19 cellular contexts compared by ENCODE assay signal in genomic region chr10:132043861-132044695, GRCh38. TPM values are rescaled to one million over a fixed set of nuclear protein-coding genes. Genes with fewer than 3 reads are reported as not detected.
DNase-seq lines count a peak whose midpoint lies in the region; ATAC-seq and TF ChIP-seq lines count a peak whose summit lies in the region.
"Had no signal": no experiment of that assay in that cellular context is flagged by ENCODE, and none has a peak within 500 bp of the region (broad histone marks: within the 10 kb centered on the region; RNA-seq: fewer than 3 reads in every experiment).

No MANE protein-coding gene starts in this region.

- no peak overlapping the region for H2AFZ ChIP-seq in GM23338

- no peak overlapping the region for H3K4me3 Mint-ChIP-seq in GM23338
- H3K4me3 Mint-ChIP-seq in endodermal cell, result no peak overlapping the region
- H3K4me3 Mint-ChIP-seq: B cell; CD14-positive monocyte; CD8-positive, alpha-beta T cell; HFFc6; IgD-negative memory B cell had no signal

- H3K27ac ChIP-seq in BLaER1, result no peak overlapping the region
- H3K27ac ChIP-seq in GM23338 (ENCODE audit: low read depth), result no peak overlapping the region
- no peak overlapping the region for H3K27ac ChIP-seq in endodermal cell (ENCODE audit: low read depth, low read length)
- H3K27ac ChIP-seq: HL-60 had no signal

- H3K27me3 ChIP-seq in BLaER1 (peaks cover 14% of the 10 kb centered on the region), GM23338 (ENCODE audit: insufficient read depth) (no peaks in the 10 kb centered on the region), endodermal cell (ENCODE audit: control insufficient read depth, insufficient read depth, low read length, poor library complexity, severe bottlenecking) (no peaks in the 10 kb centered on the region)

- no peak overlapping the region for H3K27ac Mint-ChIP-seq in GM23338
- H3K27ac Mint-ChIP-seq in endodermal cell, result no peak overlapping the region
- H3K27ac Mint-ChIP-seq: B cell; CD14-positive monocyte; CD8-positive, alpha-beta T cell; HFFc6 had no signal

- H3K9me2 ChIP-seq in GM23338 (ENCODE audit: insufficient read depth), result no peaks in the 10 kb centered on the region

- H3K4me2 ChIP-seq in BLaER1 (peak overlapping the region; percentile 78), GM23338 (peak overlapping the region; percentile 53; the same call in 1 of the 2 replicates)

- TF ChIP-seq CTCF in GM23338 (conservative IDR thresholded peaks at IDR 0.05; ENCODE audit: low read depth in 2 of 2) (no peak), endodermal cell (conservative IDR thresholded peaks at IDR 0.05) (no peak), omental fat pad (IDR thresholded peaks at IDR 0.05) (no peak)

- H3K27me3 Mint-ChIP-seq in GM23338 (ENCODE audit: insufficient read depth, low read depth, poor library complexity) (peaks cover 14% of the 10 kb centered on the region), endodermal cell (ENCODE audit: insufficient read depth) (peaks cover 16% of the 10 kb centered on the region)

- DNase-seq in GM23338 (ENCODE audit: low spot score) (no peak), NCI-H69 (lab: John Stamatoyannopoulos, UW) (peak; percentile 15), endodermal cell (peak; percentile 33), omental fat pad (ENCODE audit: low spot score) (no peak)
- DNase-seq: CD8-positive, alpha-beta T cell; COR-L47; DMS153; DMS79 treated with DMSO at 0.1 percent for 48 hours; EL; GOT3; HCEC 1CT; HFFc6 had no signal

- no peaks in the 10 kb centered on the region for H3K79me2 ChIP-seq in GM23338 (replicated peaks; ENCODE audit: insufficient read depth)

- H3F3A ChIP-seq in GM23338 (replicated peaks; ENCODE audit: low read depth), result 0 out of 2 replicates have a peak, but pooled peaks cover 4% of the 10 kb centered on the region

- peaks cover 37% of the 10 kb centered on the region for H3K4me1 Mint-ChIP-seq in GM23338
- H3K4me1 Mint-ChIP-seq in endodermal cell, result peaks cover 7% of the 10 kb centered on the region
- H3K4me1 Mint-ChIP-seq: B cell, CD14-positive monocyte, IgD-negative memory B cell had no signal

- H3K9me3 ChIP-seq in BLaER1 (no peaks in the 10 kb centered on the region), endodermal cell (ENCODE audit: control insufficient read depth, low read length) (no peaks in the 10 kb centered on the region)

- ATAC-seq in GM23338 (peak; percentile 58), HG03354 (IDR thresholded peaks at IDR 0.05; ENCODE audit: poor library complexity, severe bottlenecking, unreplicated experiment) (no peak), GM18519 (IDR thresholded peaks at IDR 0.05; ENCODE audit: low FRiP score, unreplicated experiment) (no peak), omental fat pad (ENCODE audit: low FRiP score) (no peak)
- ATAC-seq: CD8-positive, alpha-beta T cell had no signal

- H3K9ac ChIP-seq in BLaER1, result no peak overlapping the region; the same call in 1 of the 2 replicates
- H3K9ac ChIP-seq in endodermal cell (ENCODE audit: extremely low read depth, low read length, poor library complexity, severe bottlenecking), result no peak overlapping the region

- no peaks in the 10 kb centered on the region for H3K36me3 Mint-ChIP-seq in GM23338 (ENCODE audit: low read depth)
- H3K36me3 Mint-ChIP-seq in endodermal cell (ENCODE audit: low read depth), result no peaks in the 10 kb centered on the region
- H3K36me3 Mint-ChIP-seq: CD14-positive monocyte; CD8-positive, alpha-beta T cell; IgD-negative memory B cell had no signal

- 74% methylated on average over 13 to 22 of the region's 22 CpGs for WGBS in endodermal cell (ENCODE audit: insufficient coverage in 1 of 2, insufficient read length in 1 of 2), 2 experiments

- H4K20me1 ChIP-seq in BLaER1 (peaks cover 7% of the 10 kb centered on the region; the same call in 1 of the 2 replicates), GM23338 (replicated peaks; ENCODE audit: insufficient read depth) (no peaks in the 10 kb centered on the region)

- H3K4me3 ChIP-seq in BLaER1, result no peak overlapping the region
- no peak overlapping the region for H3K4me3 ChIP-seq in GM23338
- no peak overlapping the region for H3K4me3 ChIP-seq in endodermal cell (ENCODE audit: low read length)

- H3K9me3 Mint-ChIP-seq in GM23338 (no peaks in the 10 kb centered on the region; the same call in 2 of the 3 replicates), endodermal cell (no peaks in the 10 kb centered on the region)
- H3K9me3 Mint-ChIP-seq: CD8-positive, alpha-beta T cell; HFFc6; IgD-negative memory B cell had no signal

- H3K4me1 ChIP-seq in BLaER1 (peaks cover 37% of the 10 kb centered on the region), GM23338 (ENCODE audit: insufficient read depth) (peaks cover 11% of the 10 kb centered on the region; the same call in 1 of the 2 replicates), endodermal cell (ENCODE audit: control insufficient read depth, insufficient read depth, low read length) (peaks cover 4% of the 10 kb centered on the region)

- H3K36me3 ChIP-seq in BLaER1, result no peaks in the 10 kb centered on the region
- H3K36me3 ChIP-seq in GM23338 (ENCODE audit: insufficient read depth), result no peaks in the 10 kb centered on the region
- no peaks in the 10 kb centered on the region for H3K36me3 ChIP-seq in endodermal cell (ENCODE audit: control insufficient read depth, insufficient read depth, low read length)

TF ChIP-seq in GM23338, 12 proteins besides CTCF, POLR2A, EP300 and RAD21 (continues in another document):
- TF ChIP-seq POLR2AphosphoS5 (IDR thresholded peaks at IDR 0.05; ENCODE audit: low read depth) (no peak), EZH2 (IDR thresholded peaks at IDR 0.05; ENCODE audit: low read depth, unreplicated experiment) (no peak), REST (IDR thresholded peaks at IDR 0.05; ENCODE audit: unreplicated experiment) (no peak), EZH2phosphoT487 (IDR thresholded peaks at IDR 0.05; ENCODE audit: unreplicated experiment) (no peak), ZNF331 (CRISPR knock-in tag; IDR thresholded peaks at IDR 0.05; ENCODE audit: low read depth) (no peak), STAT1 (IDR thresholded peaks at IDR 0.05; ENCODE audit: unreplicated experiment) (no peak), CREB1 (CRISPR knock-in tag; IDR thresholded peaks at IDR 0.05; ENCODE audit: low read depth) (no peak), JUNB (IDR thresholded peaks at IDR 0.05; ENCODE audit: unreplicated experiment) (no peak), ZNF114 (CRISPR knock-in tag; IDR thresholded peaks at IDR 0.05) (no peak)

RNA-seq across cellular contexts. Expression of gene JAKMIP3, which starts 21.7 kb away (rescaled TPM):
- total RNA-seq in GM23338 (2014; rRNA removed; shearing (Covaris generic)), result 0.47 and 1.2 TPM in 2 replicates
- 0.70 and 0.87 TPM in 2 replicates for polyA plus RNA-seq in GM23338 (2016; fragmentation: Nextera tagmentation; extraction: Ambion mirVana)
- total RNA-seq in endodermal cell (under 1 TPM; 0.95 to 0.99 TPM), omental fat pad (under 1 TPM; 0.13 to 0.79 (median 0.37) TPM)
- 1.0 TPM for polyA plus RNA-seq in endodermal cell (2013, experiment 1 of 2)
- 0.87 TPM for polyA plus RNA-seq in endodermal cell (2013, experiment 2 of 2)
- polyA plus RNA-seq: CD14-positive monocyte, IgD-negative memory B cell had no signal

Comparison
In these comparisons a context has a peak if more than half of its experiments do, and no peak if none do; other contexts are left out.
1. DNase-seq: peak in NCI-H69 (single experiment) and endodermal cell (single experiment); none in GM23338 (single experiment) and omental fat pad (single experiment).